ENCODE assay signal across 13 cellular contexts in genomic region chr20:25402583-25402982, GRCh38.
"Had no signal": no experiment of that assay in that cellular context is flagged by ENCODE, and none has a peak within 500 bp of the region (broad histone marks: within the 10 kb centered on the region; RNA-seq: fewer than 3 reads in every experiment).

No MANE protein-coding gene starts in this region.

- DNase-seq: activated CD4-positive, alpha-beta T cell treated with anti-CD3 and anti-CD28 coated beads for 48 hours; activated CD8-positive, alpha-beta T cell treated with anti-CD3 and anti-CD28 coated beads, Interleukin-2, amount 10 ng/mL, durations not matched to agents 7 days and 5 days; activated naive CD4-positive, alpha-beta T cell treated with anti-CD3 and anti-CD28 coated beads for 36 hours; central memory CD4-positive, alpha-beta T cell; effector memory CD4-positive, alpha-beta T cell; hypothalamus; lower lobe of right lung; naive thymus-derived CD8-positive, alpha-beta T cell; stimulated activated naive B cell treated with anti-CD40 and anti-IgM and Interleukin-4, amounts not matched to agents 10 μg/mL and 1 μg/mL and 100 μg/mL, for 72 hours; substantia nigra; transverse colon had no signal

- H3K4me2 ChIP-seq: smooth muscle cell had no signal

- H3K27ac Mint-ChIP-seq: activated CD8-positive, alpha-beta T cell treated with anti-CD3 and anti-CD28 coated beads, Interleukin-2, amount 10 ng/mL, durations not matched to agents 7 days and 5 days; activated naive CD4-positive, alpha-beta T cell treated with anti-CD3 and anti-CD28 coated beads for 36 hours; naive thymus-derived CD8-positive, alpha-beta T cell; stimulated activated naive B cell treated with anti-CD40 and anti-IgM and Interleukin-4, amounts not matched to agents 10 μg/mL and 1 μg/mL and 100 μg/mL, for 72 hours had no signal

- H3K4me3 ChIP-seq: lower lobe of right lung, right atrium auricular region, smooth muscle cell, transverse colon had no signal

- H3K27me3 Mint-ChIP-seq: naive thymus-derived CD8-positive, alpha-beta T cell had no signal

- H3K4me3 Mint-ChIP-seq: activated CD8-positive, alpha-beta T cell treated with anti-CD3 and anti-CD28 coated beads, Interleukin-2, amount 10 ng/mL, durations not matched to agents 7 days and 5 days; activated naive CD4-positive, alpha-beta T cell treated with anti-CD3 and anti-CD28 coated beads for 36 hours; naive thymus-derived CD8-positive, alpha-beta T cell; stimulated activated naive B cell treated with anti-CD40 and anti-IgM and Interleukin-4, amounts not matched to agents 10 μg/mL and 1 μg/mL and 100 μg/mL, for 72 hours had no signal

- H3K27ac ChIP-seq: lower lobe of right lung, right atrium auricular region, transverse colon had no signal

- H3K36me3 ChIP-seq: lower lobe of right lung, right atrium auricular region, transverse colon had no signal

- ATAC-seq: activated CD8-positive, alpha-beta T cell treated with anti-CD3 and anti-CD28 coated beads, Interleukin-2, amount 10 ng/mL, durations not matched to agents 7 days and 5 days; lower lobe of right lung; naive thymus-derived CD8-positive, alpha-beta T cell; stimulated activated naive B cell treated with anti-CD40 and anti-IgM and Interleukin-4, amounts not matched to agents 10 μg/mL and 1 μg/mL and 100 μg/mL, for 72 hours had no signal
